1 cellular context compared by ENCODE assay signal in the genomic region with DNA sequence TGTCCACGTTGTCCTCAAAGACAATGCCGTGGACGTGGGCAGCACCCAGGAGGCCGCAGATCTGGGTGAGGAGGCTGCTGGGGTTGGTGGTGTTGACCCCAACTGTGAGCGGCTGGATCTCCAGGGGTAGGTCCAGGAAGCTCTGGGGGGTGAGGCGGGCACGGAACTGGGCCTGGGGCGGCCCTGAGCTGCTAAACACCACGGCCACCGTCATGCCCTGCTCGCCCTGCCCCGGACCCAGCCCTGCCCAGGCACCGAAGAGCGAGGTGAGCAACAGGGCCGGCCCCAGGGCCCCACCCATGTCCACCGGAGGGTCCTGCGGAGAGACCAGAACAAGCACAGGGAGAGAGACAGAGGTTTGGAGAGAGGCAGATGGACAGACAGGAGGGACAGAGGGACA.
TF ChIP-seq lines count a peak whose summit lies in the region.

No MANE protein-coding gene starts in this region.

TF ChIP-seq in K562, 482 proteins besides CTCF, POLR2A, EP300 and RAD21:
- TF ChIP-seq, protein P1, sequence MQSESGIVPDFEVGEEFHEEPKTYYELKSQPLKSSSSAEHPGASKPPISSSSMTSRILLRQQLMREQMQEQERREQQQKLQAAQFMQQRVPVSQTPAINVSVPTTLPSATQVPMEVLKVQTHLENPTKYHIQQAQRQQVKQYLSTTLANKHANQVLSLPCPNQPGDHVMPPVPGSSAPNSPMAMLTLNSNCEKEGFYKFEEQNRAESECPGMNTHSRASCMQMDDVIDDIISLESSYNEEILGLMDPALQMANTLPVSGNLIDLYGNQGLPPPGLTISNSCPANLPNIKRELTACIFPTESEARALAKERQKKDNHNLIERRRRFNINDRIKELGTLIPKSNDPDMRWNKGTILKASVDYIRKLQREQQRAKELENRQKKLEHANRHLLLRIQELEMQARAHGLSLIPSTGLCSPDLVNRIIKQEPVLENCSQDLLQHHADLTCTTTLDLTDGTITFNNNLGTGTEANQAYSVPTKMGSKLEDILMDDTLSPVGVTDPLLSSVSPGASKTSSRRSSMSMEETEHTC (IDR thresholded peaks at IDR 0.05) = no peak
- TF ChIP-seq SMAD2 (IDR thresholded peaks at IDR 0.05; ENCODE audit: low read depth, low read length) (no peak), POLR2G (IDR thresholded peaks at IDR 0.05; ENCODE audit: low read depth, low read length) (0 out of 2 replicates have a peak, but pooled peaks have one; percentile 21), BCOR (IDR thresholded peaks at IDR 0.05) (no peak)
- TF ChIP-seq, protein P2, sequence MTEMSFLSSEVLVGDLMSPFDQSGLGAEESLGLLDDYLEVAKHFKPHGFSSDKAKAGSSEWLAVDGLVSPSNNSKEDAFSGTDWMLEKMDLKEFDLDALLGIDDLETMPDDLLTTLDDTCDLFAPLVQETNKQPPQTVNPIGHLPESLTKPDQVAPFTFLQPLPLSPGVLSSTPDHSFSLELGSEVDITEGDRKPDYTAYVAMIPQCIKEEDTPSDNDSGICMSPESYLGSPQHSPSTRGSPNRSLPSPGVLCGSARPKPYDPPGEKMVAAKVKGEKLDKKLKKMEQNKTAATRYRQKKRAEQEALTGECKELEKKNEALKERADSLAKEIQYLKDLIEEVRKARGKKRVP (CRISPR knock-in tag; IDR thresholded peaks at IDR 0.05) = no peak
- TF ChIP-seq, protein P3, sequence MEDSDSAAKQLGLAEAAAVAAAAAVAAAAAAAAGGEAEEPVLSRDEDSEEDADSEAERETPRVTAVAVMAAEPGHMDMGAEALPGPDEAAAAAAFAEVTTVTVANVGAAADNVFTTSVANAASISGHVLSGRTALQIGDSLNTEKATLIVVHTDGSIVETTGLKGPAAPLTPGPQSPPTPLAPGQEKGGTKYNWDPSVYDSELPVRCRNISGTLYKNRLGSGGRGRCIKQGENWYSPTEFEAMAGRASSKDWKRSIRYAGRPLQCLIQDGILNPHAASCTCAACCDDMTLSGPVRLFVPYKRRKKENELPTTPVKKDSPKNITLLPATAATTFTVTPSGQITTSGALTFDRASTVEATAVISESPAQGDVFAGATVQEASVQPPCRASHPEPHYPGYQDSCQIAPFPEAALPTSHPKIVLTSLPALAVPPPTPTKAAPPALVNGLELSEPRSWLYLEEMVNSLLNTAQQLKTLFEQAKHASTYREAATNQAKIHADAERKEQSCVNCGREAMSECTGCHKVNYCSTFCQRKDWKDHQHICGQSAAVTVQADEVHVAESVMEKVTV (CRISPR knock-in tag; IDR thresholded peaks at IDR 0.05) = no peak
